Comparison of ENCODE assay signal across 8 cellular contexts in the genomic region with DNA sequence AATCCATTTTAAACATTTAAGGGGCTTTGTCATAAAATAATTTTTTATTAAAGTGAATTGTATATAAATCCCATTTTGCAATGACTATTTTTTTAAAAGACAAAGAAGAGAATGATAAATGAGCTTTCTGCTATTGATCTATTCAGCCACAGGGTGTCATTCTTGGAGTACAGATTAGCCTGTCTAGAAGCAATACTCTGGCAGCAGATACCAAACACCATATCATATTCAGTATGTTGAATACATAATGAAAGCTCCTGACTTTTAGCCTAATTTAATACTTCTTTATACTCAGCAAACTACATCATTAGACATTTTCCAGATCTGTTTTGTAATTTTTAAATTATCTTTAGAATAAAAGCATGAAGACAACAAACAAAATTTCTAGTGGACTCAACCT.
DNase-seq lines count a peak whose midpoint lies in the region; ATAC-seq and TF ChIP-seq lines count a peak whose summit lies in the region.

No MANE protein-coding gene starts in this region.

- H3K4me3 ChIP-seq in GM12865 (ENCODE audit: low read depth, low read length) (no peak overlapping the region), breast epithelium (no peak overlapping the region), liver (ENCODE audit: low read depth in 1 of 3, low read length in 3 of 3) (no peak overlapping the region)

- DNase-seq in GM12865 (ENCODE audit: low read depth) (peak; percentile 21), NCI-H2081 treated with DMSO at 0.1 percent for 48 hours (lab: John Stamatoyannopoulos, UW) (peak; percentile 14), breast epithelium (ENCODE audit: low spot score in 2 of 2) (no peak)
- DNase-seq in activated CD4-positive, alpha-beta T cell treated with anti-CD3 and anti-CD28 coated beads, Interleukin-2, amount 50 U/mL, for 48 hours: no peak

- no peaks in the 10 kb centered on the region for H3K36me3 ChIP-seq in breast epithelium
- no peaks in the 10 kb centered on the region for H3K36me3 ChIP-seq in liver (ENCODE audit: control insufficient read depth in 4 of 4, insufficient read depth in 3 of 4, low read depth in 1 of 4, low read length in 3 of 4)

- TF ChIP-seq CTCF in GM12865 (IDR thresholded peaks at IDR 0.05; ENCODE audit: insufficient read depth, low read depth, low read length, missing control alignments): no peak
- TF ChIP-seq CTCF in breast epithelium (IDR thresholded peaks at IDR 0.05): peak; percentile 19 to 57 (median 55)
- peak; percentile 51 for TF ChIP-seq CTCF in liver (IDR thresholded peaks at IDR 0.05; ENCODE audit: low read depth, low read length, missing input control)

- H3K27me3 ChIP-seq in breast epithelium: no peaks in the 10 kb centered on the region
- no peaks in the 10 kb centered on the region for H3K27me3 ChIP-seq in liver (ENCODE audit: control insufficient read depth in 4 of 4, insufficient read depth in 4 of 4, low read length in 3 of 4)

- TF ChIP-seq RAD21 in liver (IDR thresholded peaks at IDR 0.05): peak; percentile 87 to 88

- intact Hi-C loops in breast epithelium (cut with DNase I; ENCODE audit: low total_unique reads): no loop called here

- no peak for ATAC-seq in HG02870 (IDR thresholded peaks at IDR 0.05; ENCODE audit: unreplicated experiment)
- ATAC-seq in GM21526 (IDR thresholded peaks at IDR 0.05; ENCODE audit: low FRiP score, unreplicated experiment): no peak
- ATAC-seq in GM21576 (IDR thresholded peaks at IDR 0.05; ENCODE audit: unreplicated experiment): no peak

- no peak overlapping the region for H3K9ac ChIP-seq in liver (ENCODE audit: low read depth in 1 of 2, low read length in 2 of 2)

- TF ChIP-seq POLR2A in breast epithelium (IDR thresholded peaks at IDR 0.05): no peak

- no peaks in the 10 kb centered on the region for H3K9me3 ChIP-seq in breast epithelium
- no peaks in the 10 kb centered on the region for H3K9me3 ChIP-seq in liver (ENCODE audit: control insufficient read depth in 4 of 4, low read length in 3 of 4)

- no peak overlapping the region for H3K27ac ChIP-seq in breast epithelium
- no peak overlapping the region for H3K27ac ChIP-seq in liver (ENCODE audit: low read depth in 1 of 2, low read length in 2 of 2)

- H3K4me1 ChIP-seq in breast epithelium: no peaks in the 10 kb centered on the region
- no peaks in the 10 kb centered on the region for H3K4me1 ChIP-seq in liver (ENCODE audit: control insufficient read depth in 4 of 4, insufficient read depth in 4 of 4, low read length in 3 of 4)

TF ChIP-seq in liver, 16 proteins besides CTCF, POLR2A, EP300 and RAD21:
- TF ChIP-seq GABPA (IDR thresholded peaks at IDR 0.05 in 1 of 2, conservative IDR thresholded peaks at IDR 0.05 in 1 of 2) (no peak), YY1 (IDR thresholded peaks at IDR 0.05) (no peak), TAF1 (conservative IDR thresholded peaks at IDR 0.05) (no peak), HNF4G (IDR thresholded peaks at IDR 0.05) (no peak), EGR1 (IDR thresholded peaks at IDR 0.05; ENCODE audit: low read depth in 2 of 2) (no peak), RXRA (IDR thresholded peaks at IDR 0.05) (no peak), FOXA2 (IDR thresholded peaks at IDR 0.05) (no peak), FOXA1 (IDR thresholded peaks at IDR 0.05) (no peak), NR2F2 (IDR thresholded peaks at IDR 0.05) (no peak), JUND (IDR thresholded peaks at IDR 0.05) (no peak), SP1 (IDR thresholded peaks at IDR 0.05) (no peak), HNF4A (conservative IDR thresholded peaks at IDR 0.05) (no peak)
- TF ChIP-seq, protein P1, sequence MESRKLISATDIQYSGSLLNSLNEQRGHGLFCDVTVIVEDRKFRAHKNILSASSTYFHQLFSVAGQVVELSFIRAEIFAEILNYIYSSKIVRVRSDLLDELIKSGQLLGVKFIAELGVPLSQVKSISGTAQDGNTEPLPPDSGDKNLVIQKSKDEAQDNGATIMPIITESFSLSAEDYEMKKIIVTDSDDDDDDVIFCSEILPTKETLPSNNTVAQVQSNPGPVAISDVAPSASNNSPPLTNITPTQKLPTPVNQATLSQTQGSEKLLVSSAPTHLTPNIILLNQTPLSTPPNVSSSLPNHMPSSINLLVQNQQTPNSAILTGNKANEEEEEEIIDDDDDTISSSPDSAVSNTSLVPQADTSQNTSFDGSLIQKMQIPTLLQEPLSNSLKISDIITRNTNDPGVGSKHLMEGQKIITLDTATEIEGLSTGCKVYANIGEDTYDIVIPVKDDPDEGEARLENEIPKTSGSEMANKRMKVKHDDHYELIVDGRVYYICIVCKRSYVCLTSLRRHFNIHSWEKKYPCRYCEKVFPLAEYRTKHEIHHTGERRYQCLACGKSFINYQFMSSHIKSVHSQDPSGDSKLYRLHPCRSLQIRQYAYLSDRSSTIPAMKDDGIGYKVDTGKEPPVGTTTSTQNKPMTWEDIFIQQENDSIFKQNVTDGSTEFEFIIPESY (IDR thresholded peaks at IDR 0.05): no peak
- TF ChIP-seq, protein P2, sequence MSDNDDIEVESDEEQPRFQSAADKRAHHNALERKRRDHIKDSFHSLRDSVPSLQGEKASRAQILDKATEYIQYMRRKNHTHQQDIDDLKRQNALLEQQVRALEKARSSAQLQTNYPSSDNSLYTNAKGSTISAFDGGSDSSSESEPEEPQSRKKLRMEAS (IDR thresholded peaks at IDR 0.05): no peak
- TF ChIP-seq, protein P3, sequence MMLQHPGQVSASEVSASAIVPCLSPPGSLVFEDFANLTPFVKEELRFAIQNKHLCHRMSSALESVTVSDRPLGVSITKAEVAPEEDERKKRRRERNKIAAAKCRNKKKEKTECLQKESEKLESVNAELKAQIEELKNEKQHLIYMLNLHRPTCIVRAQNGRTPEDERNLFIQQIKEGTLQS (IDR thresholded peaks at IDR 0.05): no peak
- TF ChIP-seq, protein P4, sequence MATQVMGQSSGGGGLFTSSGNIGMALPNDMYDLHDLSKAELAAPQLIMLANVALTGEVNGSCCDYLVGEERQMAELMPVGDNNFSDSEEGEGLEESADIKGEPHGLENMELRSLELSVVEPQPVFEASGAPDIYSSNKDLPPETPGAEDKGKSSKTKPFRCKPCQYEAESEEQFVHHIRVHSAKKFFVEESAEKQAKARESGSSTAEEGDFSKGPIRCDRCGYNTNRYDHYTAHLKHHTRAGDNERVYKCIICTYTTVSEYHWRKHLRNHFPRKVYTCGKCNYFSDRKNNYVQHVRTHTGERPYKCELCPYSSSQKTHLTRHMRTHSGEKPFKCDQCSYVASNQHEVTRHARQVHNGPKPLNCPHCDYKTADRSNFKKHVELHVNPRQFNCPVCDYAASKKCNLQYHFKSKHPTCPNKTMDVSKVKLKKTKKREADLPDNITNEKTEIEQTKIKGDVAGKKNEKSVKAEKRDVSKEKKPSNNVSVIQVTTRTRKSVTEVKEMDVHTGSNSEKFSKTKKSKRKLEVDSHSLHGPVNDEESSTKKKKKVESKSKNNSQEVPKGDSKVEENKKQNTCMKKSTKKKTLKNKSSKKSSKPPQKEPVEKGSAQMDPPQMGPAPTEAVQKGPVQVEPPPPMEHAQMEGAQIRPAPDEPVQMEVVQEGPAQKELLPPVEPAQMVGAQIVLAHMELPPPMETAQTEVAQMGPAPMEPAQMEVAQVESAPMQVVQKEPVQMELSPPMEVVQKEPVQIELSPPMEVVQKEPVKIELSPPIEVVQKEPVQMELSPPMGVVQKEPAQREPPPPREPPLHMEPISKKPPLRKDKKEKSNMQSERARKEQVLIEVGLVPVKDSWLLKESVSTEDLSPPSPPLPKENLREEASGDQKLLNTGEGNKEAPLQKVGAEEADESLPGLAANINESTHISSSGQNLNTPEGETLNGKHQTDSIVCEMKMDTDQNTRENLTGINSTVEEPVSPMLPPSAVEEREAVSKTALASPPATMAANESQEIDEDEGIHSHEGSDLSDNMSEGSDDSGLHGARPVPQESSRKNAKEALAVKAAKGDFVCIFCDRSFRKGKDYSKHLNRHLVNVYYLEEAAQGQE (IDR thresholded peaks at IDR 0.05): no peak

Comparison
In these comparisons a context has a peak if more than half of its experiments do, and no peak if none do; other contexts are left out.
1. DNase-seq: peak in GM12865 (single experiment) and NCI-H2081 treated with DMSO at 0.1 percent for 48 hours (single experiment); none in breast epithelium (0 of 2) and activated CD4-positive, alpha-beta T cell treated with anti-CD3 and anti-CD28 coated beads, Interleukin-2, amount 50 U/mL, for 48 hours (0 of 2).